In the genomic region with DNA sequence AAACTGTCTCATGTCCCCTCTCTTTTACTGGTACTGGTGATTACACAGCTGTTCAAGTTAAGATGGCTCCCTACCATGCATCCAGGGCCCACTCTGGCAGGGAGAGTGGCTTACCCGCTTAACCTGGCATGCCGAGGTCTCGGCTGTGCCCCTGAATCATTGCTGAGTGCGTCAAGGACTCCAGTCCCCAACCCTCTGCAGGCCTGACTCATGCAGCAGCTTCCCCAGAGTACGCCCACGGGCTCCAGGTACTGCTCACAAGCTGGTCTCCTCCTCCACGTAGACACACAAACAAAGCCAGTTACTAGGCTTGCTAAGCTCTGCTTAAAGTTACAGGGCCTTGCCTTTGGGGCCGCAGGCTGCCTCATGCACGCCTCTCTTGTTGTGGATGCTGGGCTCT, we compare ENCODE assay signal across 9 cellular contexts.
DNase-seq lines count a peak whose midpoint lies in the region; ATAC-seq and TF ChIP-seq lines count a peak whose summit lies in the region.
"Had no signal": no experiment of that assay in that cellular context is flagged by ENCODE, and none has a peak within 500 bp of the region (broad histone marks: within the 10 kb centered on the region; RNA-seq: fewer than 3 reads in every experiment).

No MANE protein-coding gene starts in this region.

- H3K4me1 ChIP-seq in gastroesophageal sphincter: no peaks in the 10 kb centered on the region
- H3K4me1 ChIP-seq: transverse colon had no signal

- no peak overlapping the region for H3K4me3 ChIP-seq in fibroblast of villous mesenchyme (ENCODE audit: low read depth, low read length)
- no peak overlapping the region for H3K4me3 ChIP-seq in gastroesophageal sphincter
- H3K4me3 ChIP-seq: transverse colon had no signal

- TF ChIP-seq EP300 in gastroesophageal sphincter (IDR thresholded peaks at IDR 0.05): no peak

- H3K27me3 ChIP-seq in gastroesophageal sphincter: no peaks in the 10 kb centered on the region
- H3K27me3 ChIP-seq: transverse colon had no signal

- peaks cover 0 to 8% (median 0%) of the 10 kb centered on the region in 3 donors for H3K9me3 ChIP-seq in gastroesophageal sphincter
- H3K9me3 ChIP-seq: transverse colon had no signal

- no peaks in the 10 kb centered on the region for H3K36me3 ChIP-seq in gastroesophageal sphincter
- H3K36me3 ChIP-seq: transverse colon had no signal

- TF ChIP-seq CTCF in fibroblast of villous mesenchyme (IDR thresholded peaks at IDR 0.05; ENCODE audit: insufficient read depth, low read depth, low read length): no peak
- TF ChIP-seq CTCF in gastroesophageal sphincter (IDR thresholded peaks at IDR 0.05): no peak

- H3K27ac ChIP-seq in gastroesophageal sphincter: no peak overlapping the region

- TF ChIP-seq POLR2A in gastroesophageal sphincter (IDR thresholded peaks at IDR 0.05): no peak

- WGBS in gastroesophageal sphincter (ENCODE audit: low coverage in 1 of 2), 2 donors: 100% methylated on average over 2 of the region's 9 CpGs; no CpG with 5 or more reads in 1 of the 2 donors

- ATAC-seq in HG03442 (IDR thresholded peaks at IDR 0.05; ENCODE audit: unreplicated experiment) (peak; percentile 38), gastroesophageal sphincter (no peak), GM19463 (IDR thresholded peaks at IDR 0.05; ENCODE audit: unreplicated experiment) (no peak)

- peak; percentile 70 for DNase-seq in activated CD8-positive, alpha-beta memory T cell treated with anti-CD3 and anti-CD28 coated beads, Interleukin-2, amount 50 U/mL, for 4 hours
- DNase-seq in fibroblast of villous mesenchyme (ENCODE audit: low read depth) (peak; percentile 53), germinal center (ENCODE audit: low spot score) (no peak), DMS 273 (lab: John Stamatoyannopoulos, UW; ENCODE audit: unreplicated experiment) (no peak)
- DNase-seq in stimulated activated CD4-positive, alpha-beta T cell treated with anti-CD3 and anti-CD28 coated beads, TNF-alpha, amount 100 ng/mL, for 48 hours (ENCODE audit: low read depth in 3 of 3): peak; percentile 85 to 96 (median 90)
- DNase-seq: transverse colon had no signal

Comparison
In these comparisons a context has a peak if more than half of its experiments do, and no peak if none do; other contexts are left out.
1. DNase-seq: peak in activated CD8-positive, alpha-beta memory T cell treated with anti-CD3 and anti-CD28 coated beads, Interleukin-2, amount 50 U/mL, for 4 hours (single experiment), fibroblast of villous mesenchyme (single experiment) and stimulated activated CD4-positive, alpha-beta T cell treated with anti-CD3 and anti-CD28 coated beads, TNF-alpha, amount 100 ng/mL, for 48 hours (3 of 3); none in germinal center (single experiment) and DMS 273 (single experiment).